Comparison of ENCODE assay signal across 10 cellular contexts in the genomic region with DNA sequence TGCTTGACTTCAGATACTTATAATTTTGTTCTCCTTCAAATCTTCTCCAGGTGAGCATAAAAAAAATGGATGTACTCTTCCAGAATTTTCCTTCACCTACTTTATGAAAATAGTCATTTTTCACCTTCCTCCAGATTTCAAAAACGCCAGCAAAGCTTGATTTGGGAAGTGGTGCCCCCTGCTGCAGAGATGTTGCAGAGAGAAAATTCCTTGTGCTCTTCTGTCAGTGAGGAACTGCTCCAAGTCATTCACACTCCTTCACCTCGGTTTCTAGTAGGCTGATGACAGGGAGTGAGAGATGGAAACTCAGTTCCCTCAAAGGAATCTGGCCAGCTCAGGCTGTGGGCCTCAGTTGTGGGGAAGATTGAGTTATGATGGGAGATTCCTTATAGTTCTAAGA. TPM values are rescaled to one million over a fixed set of nuclear protein-coding genes. Genes with fewer than 3 reads are reported as not detected.
DNase-seq lines count a peak whose midpoint lies in the region; ATAC-seq and TF ChIP-seq lines count a peak whose summit lies in the region.
"Had no signal": no experiment of that assay in that cellular context is flagged by ENCODE, and none has a peak within 500 bp of the region (broad histone marks: within the 10 kb centered on the region; RNA-seq: fewer than 3 reads in every experiment).

No MANE protein-coding gene starts in this region.

- H3K27ac Mint-ChIP-seq in CD4-positive, alpha-beta T cell, result no peak overlapping the region

- no peak for DNase-seq in CD4-positive, alpha-beta T cell
- DNase-seq in HFF-Myc (ENCODE audit: extremely low read depth, low read depth) (no peak), body of pancreas (peak in 2 of 4 donors; percentile 15 to 40), lower lobe of right lung (no peak), NCI-H2227 treated with DMSO at 0.1 percent for 48 hours (lab: John Stamatoyannopoulos, UW) (no peak), hippocampal formation (lab: John Stamatoyannopoulos, UW) (no peak), esophagus muscularis mucosa (ENCODE audit: extremely low spot score) (no peak), mesenteric fat pad (ENCODE audit: low spot score) (no peak)

- H3K36me3 Mint-ChIP-seq in CD4-positive, alpha-beta T cell (ENCODE audit: low read depth), result no peaks in the 10 kb centered on the region

- H3K4me1 ChIP-seq in body of pancreas, result no peaks in the 10 kb centered on the region
- H3K4me1 ChIP-seq in lower lobe of right lung, result no peaks in the 10 kb centered on the region
- H3K4me1 ChIP-seq in esophagus muscularis mucosa, result no peaks in the 10 kb centered on the region
- H3K4me1 ChIP-seq: gastroesophageal sphincter, thyroid gland had no signal

- POLR2A ChIA-PET in CD4-positive, alpha-beta T cell (lab: Charles Lee), result no interaction called here

- TF ChIP-seq POLR2A in body of pancreas (IDR thresholded peaks at IDR 0.05) (no peak), esophagus muscularis mucosa (IDR thresholded peaks at IDR 0.05; ENCODE audit: low read depth) (no peak)

- TF ChIP-seq EP300 in esophagus muscularis mucosa (IDR thresholded peaks at IDR 0.05), result no peak

- H3K9me3 Mint-ChIP-seq in CD4-positive, alpha-beta T cell, result no peaks in the 10 kb centered on the region

- H3K36me3 ChIP-seq in body of pancreas (replicated peaks in 1 of 2; ENCODE audit: insufficient read depth in 1 of 2, low read depth in 2 of 2) (no peaks in the 10 kb centered on the region), lower lobe of right lung (no peaks in the 10 kb centered on the region), esophagus muscularis mucosa (no peaks in the 10 kb centered on the region)
- H3K36me3 ChIP-seq: gastroesophageal sphincter, thyroid gland had no signal

- CTCF ChIA-PET in CD4-positive, alpha-beta T cell (lab: Charles Lee), result interaction anchor here (2.2 to 2.6 kb wide), 2 partner anchors 9 to 104 kb away, joined by 5 to 8 read pairs; no protein-coding TSS in a partner anchor

- peak; percentile 26 for TF ChIP-seq CTCF in CD4-positive, alpha-beta T cell (IDR thresholded peaks at IDR 0.05)
- peak; percentile 37 for TF ChIP-seq CTCF in HFF-Myc (IDR thresholded peaks at IDR 0.05; ENCODE audit: low read depth, low read length, missing control alignments)
- peak in 5 of 7 experiments; percentile 21 to 53 (median 23) for TF ChIP-seq CTCF in body of pancreas (IDR thresholded peaks at IDR 0.05)
- peak; percentile 37 for TF ChIP-seq CTCF in lower lobe of right lung (IDR thresholded peaks at IDR 0.05)
- peak in 1 of 3 experiments; percentile 22 for TF ChIP-seq CTCF in esophagus muscularis mucosa (IDR thresholded peaks at IDR 0.05)

- H3K4me1 Mint-ChIP-seq in CD4-positive, alpha-beta T cell (ENCODE audit: low read depth), result no peaks in the 10 kb centered on the region

- H3K4me3 Mint-ChIP-seq in CD4-positive, alpha-beta T cell, result no peak overlapping the region

- H3K9me3 ChIP-seq in CD4-positive, alpha-beta T cell (ENCODE audit: control insufficient read depth, low read length), result no peaks in the 10 kb centered on the region
- H3K9me3 ChIP-seq in body of pancreas (no peaks in the 10 kb centered on the region), lower lobe of right lung (no peaks in the 10 kb centered on the region), esophagus muscularis mucosa (no peaks in the 10 kb centered on the region)
- H3K9me3 ChIP-seq: gastroesophageal sphincter, thyroid gland had no signal

- H3K27me3 ChIP-seq in CD4-positive, alpha-beta T cell (ENCODE audit: control insufficient read depth, insufficient read depth, low read length), result peaks cover 6% of the 10 kb centered on the region
- H3K27me3 ChIP-seq in body of pancreas, result no peaks in the 10 kb centered on the region
- no peaks in the 10 kb centered on the region for H3K27me3 ChIP-seq in lower lobe of right lung (ENCODE audit: low read depth)
- peaks cover 0 to 25% (median 0%) of the 10 kb centered on the region in 4 donors for H3K27me3 ChIP-seq in esophagus muscularis mucosa
- H3K27me3 ChIP-seq: thyroid gland had no signal

- H3K27me3 Mint-ChIP-seq in CD4-positive, alpha-beta T cell, result peaks cover 15% of the 10 kb centered on the region

- no peak for ATAC-seq in CD4-positive, alpha-beta T cell (ENCODE audit: poor library complexity)
- ATAC-seq in body of pancreas, result no peak
- ATAC-seq in lower lobe of right lung, result no peak
- ATAC-seq: gastroesophageal sphincter had no signal

- H3K27ac ChIP-seq in CD4-positive, alpha-beta T cell (ENCODE audit: low read depth, low read length), result no peak overlapping the region
- no peak overlapping the region for H3K27ac ChIP-seq in body of pancreas
- no peak overlapping the region for H3K27ac ChIP-seq in lower lobe of right lung
- no peak overlapping the region for H3K27ac ChIP-seq in esophagus muscularis mucosa (replicated peaks in 1 of 4)
- H3K27ac ChIP-seq: gastroesophageal sphincter, thyroid gland had no signal

- H3K4me3 ChIP-seq in HFF-Myc (replicated peaks; ENCODE audit: low read depth, low read length) (no peak overlapping the region), body of pancreas (no peak overlapping the region), lower lobe of right lung (no peak overlapping the region), esophagus muscularis mucosa (no peak overlapping the region)
- H3K4me3 ChIP-seq: gastroesophageal sphincter, thyroid gland had no signal

- intact Hi-C loops in CD4-positive, alpha-beta T cell (cut with DNase I, micrococcal nuclease), result no loop called here
- intact Hi-C loops in body of pancreas (cut with DNase I) (no loop called here), lower lobe of right lung (cut with DNase I) (no loop called here), esophagus muscularis mucosa (cut with DNase I) (no loop called here)

- 4 to 5% methylated on average over 2 of the region's 2 CpGs for WGBS in body of pancreas, 2 donors
- 4% methylated on average over 2 of the region's 2 CpGs for WGBS in esophagus muscularis mucosa

RNA-seq across cellular contexts. Expression of a gene that starts 24.2 kb away (rescaled TPM):
- not detected for total RNA-seq in CD4-positive, alpha-beta T cell
- total RNA-seq in body of pancreas, result not detected
- total RNA-seq in lower lobe of right lung, result not detected
- total RNA-seq in esophagus muscularis mucosa, result under 1 TPM in 2 of 4 donors, not detected in 2; 0.52 to 0.83 TPM
- 0.80 TPM for total RNA-seq in mesenteric fat pad
- total RNA-seq: gastroesophageal sphincter, thyroid gland had no signal
